ENCODE assay signal across 20 cellular contexts in the genomic region with DNA sequence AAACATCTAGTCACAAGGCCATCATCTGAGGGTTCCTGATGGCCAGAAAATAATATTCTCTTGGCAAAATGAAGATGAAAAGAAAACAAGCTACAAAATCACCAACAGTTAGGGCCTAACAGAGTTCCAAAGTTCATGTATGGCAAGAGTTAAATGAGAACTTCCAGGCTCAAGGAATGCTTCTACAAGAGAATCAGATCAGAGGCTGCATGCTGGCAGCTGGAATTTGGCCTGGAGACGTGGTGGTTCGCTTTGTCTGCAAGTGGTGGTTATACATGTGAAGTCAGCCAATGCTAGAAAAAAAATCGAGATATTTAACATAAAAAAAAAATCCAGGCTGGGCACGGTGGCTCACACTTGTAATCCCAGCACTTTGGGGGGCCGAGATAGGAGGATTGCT. TPM values are rescaled to one million over a fixed set of nuclear protein-coding genes. Genes with fewer than 3 reads are reported as not detected.
DNase-seq lines count a peak whose midpoint lies in the region; ATAC-seq and TF ChIP-seq lines count a peak whose summit lies in the region.
"Had no signal": no experiment of that assay in that cellular context is flagged by ENCODE, and none has a peak within 500 bp of the region (broad histone marks: within the 10 kb centered on the region; RNA-seq: fewer than 3 reads in every experiment).

No MANE protein-coding gene starts in this region.

- peaks cover 0 to 2% (median 0%) of the 10 kb centered on the region in 7 donors for H3K9me3 Mint-ChIP-seq in CD4-positive, CD25-positive, alpha-beta regulatory T cell
- no peaks in the 10 kb centered on the region for H3K9me3 Mint-ChIP-seq in activated naive CD8-positive, alpha-beta T cell (ENCODE audit: low read depth)
- H3K9me3 Mint-ChIP-seq in neural crest cell (no peaks in the 10 kb centered on the region), endothelial cell (ENCODE audit: unreplicated experiment) (no peaks in the 10 kb centered on the region)
- H3K9me3 Mint-ChIP-seq: GM23338 had no signal

- dilution Hi-C loops in mammary epithelial cell (cut with HindIII; ENCODE audit: low sequenced_read_pairs) = no loop called here

- intact Hi-C loops in mammary epithelial cell (cut with micrococcal nuclease) = no loop called here

- peaks cover 29% of the 10 kb centered on the region for H3K36me3 Mint-ChIP-seq in CD4-positive, CD25-positive, alpha-beta regulatory T cell
- H3K36me3 Mint-ChIP-seq in activated naive CD8-positive, alpha-beta T cell = peaks cover 37% of the 10 kb centered on the region
- H3K36me3 Mint-ChIP-seq in neural crest cell (ENCODE audit: low read depth) (peaks cover 4% of the 10 kb centered on the region), endothelial cell (ENCODE audit: low read depth, unreplicated experiment) (peaks cover 6% of the 10 kb centered on the region)

- no peak for ATAC-seq in CD4-positive, CD25-positive, alpha-beta regulatory T cell (ENCODE audit: low read depth in 2 of 2)
- ATAC-seq in GM19397 (IDR thresholded peaks at IDR 0.05; ENCODE audit: unreplicated experiment) = no peak
- ATAC-seq: activated CD4-positive, CD25-positive, alpha-beta regulatory T cell treated with anti-CD3 and anti-CD28 coated beads, Interleukin-2, amount 50 U/mL, for 24 hours; body of pancreas; gastroesophageal sphincter; GM23338 had no signal

- H3K27me3 ChIP-seq in BLaER1 = no peaks in the 10 kb centered on the region
- no peaks in the 10 kb centered on the region for H3K27me3 ChIP-seq in CD4-positive, CD25-positive, alpha-beta regulatory T cell (ENCODE audit: control insufficient read depth, insufficient read depth, low read length)
- no peaks in the 10 kb centered on the region for H3K27me3 ChIP-seq in mammary epithelial cell (ENCODE audit: insufficient read depth, low read length)
- H3K27me3 ChIP-seq: BE2C, body of pancreas, gastroesophageal sphincter, ovary had no signal

- TF ChIP-seq CTCF in neural crest cell (conservative IDR thresholded peaks at IDR 0.05) (no peak), endothelial cell (IDR thresholded peaks at IDR 0.05; ENCODE audit: unreplicated experiment) (no peak), mammary epithelial cell (conservative IDR thresholded peaks at IDR 0.05 in 1 of 2, IDR thresholded peaks at IDR 0.05 in 1 of 2; ENCODE audit: extremely low read depth in 1 of 2, insufficient read depth in 1 of 2, low read depth in 1 of 2, low read length in 2 of 2) (no peak)

- no peak overlapping the region for H3K27ac ChIP-seq in BLaER1
- no peak overlapping the region for H3K27ac ChIP-seq in CD4-positive, CD25-positive, alpha-beta regulatory T cell (ENCODE audit: insufficient read depth, low read length, poor library complexity, severe bottlenecking)
- no peak overlapping the region for H3K27ac ChIP-seq in mammary epithelial cell (ENCODE audit: insufficient read depth, low read depth, low read length)
- H3K27ac ChIP-seq: gastroesophageal sphincter had no signal

- no peak for DNase-seq in CD4-positive, CD25-positive, alpha-beta regulatory T cell
- DNase-seq in neural crest cell (ENCODE audit: low read depth, low spot score) (no peak), endothelial cell (ENCODE audit: low spot score) (no peak), mammary epithelial cell (no peak)
- DNase-seq: BE2C; IMR-90; MV-4-11; NCI-H2029; NCI-H510A treated with DMSO at 0.1 percent for 48 hours; ovary; SIG-M5; stimulated activated CD4-positive, alpha-beta T cell treated with anti-CD3 and anti-CD28 coated beads, Interleukin-1b, Interleukin-23, amount 100 ng/mL, for 48 hours had no signal

- no peaks in the 10 kb centered on the region for H3K27me3 Mint-ChIP-seq in CD4-positive, CD25-positive, alpha-beta regulatory T cell
- H3K27me3 Mint-ChIP-seq in activated naive CD8-positive, alpha-beta T cell = no peaks in the 10 kb centered on the region
- H3K27me3 Mint-ChIP-seq in neural crest cell (ENCODE audit: low read depth) = no peaks in the 10 kb centered on the region
- peaks cover 5% of the 10 kb centered on the region for H3K27me3 Mint-ChIP-seq in endothelial cell (ENCODE audit: unreplicated experiment)

- H3K4me3 ChIP-seq in BLaER1 (no peak overlapping the region), mammary epithelial cell (replicated peaks in 1 of 3; ENCODE audit: insufficient read depth in 1 of 3, low read depth in 2 of 3, low read length in 3 of 3) (no peak overlapping the region)
- no peak overlapping the region for H3K4me3 ChIP-seq in CD4-positive, CD25-positive, alpha-beta regulatory T cell (ENCODE audit: low read depth, low read length)
- H3K4me3 ChIP-seq: body of pancreas, gastroesophageal sphincter, GM23338, ovary had no signal

- H3K9ac ChIP-seq in BLaER1 = peak overlapping the region; percentile 1; the same call in 1 of the 2 replicates
- no peak overlapping the region for H3K9ac ChIP-seq in mammary epithelial cell (ENCODE audit: insufficient read depth, low read length)

- CTCF ChIA-PET in mammary epithelial cell (lab: Charles Lee; ENCODE audit: low non-redundant PET) = no interaction called here

- WGBS in mammary epithelial cell (ENCODE audit: low coverage, missing lambda C conversion rate) = 50% methylated on average over 5 of the region's 5 CpGs

- in situ Hi-C loops in mammary epithelial cell (cut with MboI; ENCODE audit: low sequenced_read_pairs in 2 of 2) = no loop called here

- H3K4me3 Mint-ChIP-seq in CD4-positive, CD25-positive, alpha-beta regulatory T cell = peak overlapping the region in 3 of 4 donors; percentile 33 to 64 (median 57)
- H3K4me3 Mint-ChIP-seq in activated naive CD8-positive, alpha-beta T cell = peak overlapping the region; percentile 87
- peak overlapping the region; percentile 29 for H3K4me3 Mint-ChIP-seq in neural crest cell
- no peak overlapping the region for H3K4me3 Mint-ChIP-seq in endothelial cell (ENCODE audit: unreplicated experiment)
- H3K4me3 Mint-ChIP-seq: GM23338 had no signal

- BruUV-seq in mammary epithelial cell (replicated peaks; lab: Mats Ljungman, UMichigan) = no TSS peak

- H3K4me1 ChIP-seq in BLaER1 (peaks cover 46% of the 10 kb centered on the region), mammary epithelial cell (ENCODE audit: insufficient read depth, low read length) (peaks cover 15% of the 10 kb centered on the region)
- H3K4me1 ChIP-seq in CD4-positive, CD25-positive, alpha-beta regulatory T cell (ENCODE audit: control insufficient read depth, insufficient read depth, low read length, poor library complexity, severe bottlenecking) = peaks cover 59% of the 10 kb centered on the region

- peaks cover 93% of the 10 kb centered on the region for H3K79me2 ChIP-seq in mammary epithelial cell (ENCODE audit: insufficient read depth, low read length)

- peak overlapping the region; percentile 92; the same call in 1 of the 2 replicates for H3K4me2 ChIP-seq in BLaER1
- no peak overlapping the region for H3K4me2 ChIP-seq in mammary epithelial cell (ENCODE audit: insufficient read depth, low read depth, low read length)
- H3K4me2 ChIP-seq: GM23338 had no signal

- no peak overlapping the region for H2AFZ ChIP-seq in mammary epithelial cell (ENCODE audit: low read depth, low read length)
- H2AFZ ChIP-seq: GM23338 had no signal

- H4K20me1 ChIP-seq in BLaER1 = peaks cover 100% of the 10 kb centered on the region
- H4K20me1 ChIP-seq in mammary epithelial cell (ENCODE audit: insufficient read depth, low read length) = peaks cover 2% of the 10 kb centered on the region

- peak overlapping the region in 1 of 3 donors; percentile 47 for H3K27ac Mint-ChIP-seq in CD4-positive, CD25-positive, alpha-beta regulatory T cell
- peak overlapping the region; percentile 70 for H3K27ac Mint-ChIP-seq in activated naive CD8-positive, alpha-beta T cell
- no peak overlapping the region for H3K27ac Mint-ChIP-seq in neural crest cell (ENCODE audit: unreplicated experiment)
- H3K27ac Mint-ChIP-seq in endothelial cell (ENCODE audit: unreplicated experiment) = no peak overlapping the region
- H3K27ac Mint-ChIP-seq: GM23338 had no signal

- H3K36me3 ChIP-seq in BLaER1 (peaks cover 72% of the 10 kb centered on the region), mammary epithelial cell (ENCODE audit: insufficient read depth, low read length) (peaks cover 2% of the 10 kb centered on the region)
- peaks cover 3% of the 10 kb centered on the region for H3K36me3 ChIP-seq in CD4-positive, CD25-positive, alpha-beta regulatory T cell (ENCODE audit: control insufficient read depth, insufficient read depth, low read length)
- H3K36me3 ChIP-seq: ovary had no signal

- peaks cover 35 to 81% (median 59%) of the 10 kb centered on the region in 4 donors for H3K4me1 Mint-ChIP-seq in CD4-positive, CD25-positive, alpha-beta regulatory T cell
- peaks cover 63% of the 10 kb centered on the region for H3K4me1 Mint-ChIP-seq in activated naive CD8-positive, alpha-beta T cell (ENCODE audit: low read depth)
- H3K4me1 Mint-ChIP-seq in neural crest cell = peaks cover 22% of the 10 kb centered on the region
- peaks cover 13% of the 10 kb centered on the region for H3K4me1 Mint-ChIP-seq in endothelial cell (ENCODE audit: unreplicated experiment)

- H3K9me3 ChIP-seq in BLaER1 = peaks cover 12% of the 10 kb centered on the region; the same call in 1 of the 2 replicates
- no peaks in the 10 kb centered on the region for H3K9me3 ChIP-seq in CD4-positive, CD25-positive, alpha-beta regulatory T cell (ENCODE audit: control insufficient read depth in 2 of 2, low read length in 2 of 2)
- no peaks in the 10 kb centered on the region for H3K9me3 ChIP-seq in mammary epithelial cell (replicated peaks; ENCODE audit: insufficient read depth, low read length)
- H3K9me3 ChIP-seq: BE2C, body of pancreas, gastroesophageal sphincter, ovary had no signal

RNA-seq across cellular contexts. Expression of gene SIAH2, which starts 5.6 kb away (rescaled TPM):
- 61.4 TPM for total RNA-seq in CD4-positive, CD25-positive, alpha-beta regulatory T cell
- 10 to 100 TPM; 23.5 to 46.3 (median 27.5) TPM for polyA plus RNA-seq in CD4-positive, CD25-positive, alpha-beta regulatory T cell
- 18.2 and 18.5 TPM in 2 replicates for total RNA-seq in neural crest cell
- 13.2 TPM for total RNA-seq in endothelial cell (ENCODE audit: unreplicated experiment)
- total RNA-seq in mammary epithelial cell = 10 to 100 TPM; 23.7 to 30.5 TPM
- polyA plus RNA-seq in mammary epithelial cell = 23.9 TPM
- polyA minus RNA-seq in mammary epithelial cell = 91.7 TPM

RNA-seq across cellular contexts. Expression of gene ERICH6, which starts 53.6 kb away (rescaled TPM):
- total RNA-seq in CD4-positive, CD25-positive, alpha-beta regulatory T cell = not detected
- polyA plus RNA-seq in CD4-positive, CD25-positive, alpha-beta regulatory T cell = under 1 TPM in 2 of 4 donors, not detected in 2; 0.17 to 0.77 TPM
- 0.40 and 0.57 TPM in 2 replicates for total RNA-seq in neural crest cell
- 0.31 TPM for total RNA-seq in endothelial cell (ENCODE audit: unreplicated experiment)
- not detected for total RNA-seq in mammary epithelial cell
- polyA plus RNA-seq in mammary epithelial cell = 0.02 TPM
- polyA minus RNA-seq in mammary epithelial cell = not detected
- total RNA-seq: gastroesophageal sphincter, GM23338, left lobe of liver had no signal
- polyA plus RNA-seq: IMR-90 had no signal
